19 cellular contexts compared by ENCODE assay signal in the genomic region with DNA sequence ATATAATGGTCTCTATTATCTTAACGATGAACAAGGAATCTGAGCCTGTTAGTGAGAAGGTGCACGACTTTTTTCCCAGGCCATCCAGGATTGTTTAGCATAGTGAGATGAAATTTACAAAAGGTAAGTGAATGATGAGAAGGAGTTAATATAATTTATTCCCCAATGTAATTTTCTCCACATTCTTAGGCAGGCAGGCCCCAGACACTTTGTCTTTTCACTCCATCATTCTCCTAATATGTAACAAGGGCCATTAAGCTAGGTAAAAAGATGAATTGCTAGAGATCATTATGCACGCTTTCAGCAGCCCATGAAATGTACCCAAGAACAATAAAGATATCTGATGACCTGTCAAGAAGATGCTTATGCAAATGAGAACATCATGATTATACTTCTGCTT.
DNase-seq lines count a peak whose midpoint lies in the region; ATAC-seq and TF ChIP-seq lines count a peak whose summit lies in the region.
"Had no signal": no experiment of that assay in that cellular context is flagged by ENCODE, and none has a peak within 500 bp of the region (broad histone marks: within the 10 kb centered on the region; RNA-seq: fewer than 3 reads in every experiment).

No MANE protein-coding gene starts in this region.

- no peak for TF ChIP-seq CTCF in HEK293 (tag by site-specific recombination; IDR thresholded peaks at IDR 0.05)

- no peak overlapping the region for H3K4me3 ChIP-seq in HEK293 (ENCODE audit: low read depth, low read length)
- H3K4me3 ChIP-seq: A549, GM23338 had no signal

- no peak overlapping the region for H3K27ac ChIP-seq in HEK293 (ENCODE audit: extremely low read depth, low read depth, low read length)
- H3K27ac ChIP-seq: 22Rv1, A549, C4-2B had no signal

- H3K4me1 ChIP-seq in HEK293 (ENCODE audit: control insufficient read depth, insufficient read depth, low read length): peaks cover 29% of the 10 kb centered on the region
- H3K4me1 ChIP-seq: A549 had no signal

- POLR2A ChIA-PET in HEK293 (lab: Yijun Ruan, JAX): no interaction called here

- no peak for ATAC-seq in HG03095 (IDR thresholded peaks at IDR 0.05; ENCODE audit: unreplicated experiment)
- ATAC-seq: A549, GM23338, HCT116, HepG2 had no signal

- CTCF ChIA-PET in HEK293 (lab: Yijun Ruan, JAX): no interaction called here

- H3K36me3 ChIP-seq in HEK293 (ENCODE audit: control insufficient read depth in 2 of 2, insufficient read depth in 1 of 2, low read length in 2 of 2): no peaks in the 10 kb centered on the region

- H3K9me3 ChIP-seq in HEK293 (ENCODE audit: control insufficient read depth, insufficient read depth, low read depth, low read length): no peaks in the 10 kb centered on the region
- H3K9me3 ChIP-seq: A549 had no signal

- DNase-seq in DMS79 treated with DMSO at 0.1 percent for 48 hours (lab: John Stamatoyannopoulos, UW) (peak; percentile 5), DMS79 (lab: John Stamatoyannopoulos, UW) (no peak), NCI-H69 (lab: John Stamatoyannopoulos, UW) (peak; percentile 44), SHP77 treated with DMSO at 0.1 percent for 48 hours (lab: John Stamatoyannopoulos, UW) (no peak), ecto neural progenitor cell (ENCODE audit: low spot score) (no peak)
- DNase-seq: AML-193; Calu3; CD4-positive, alpha-beta memory T cell; DMS53; GDM1; KBM-7 had no signal

TF ChIP-seq in HEK293, 187 proteins besides CTCF, POLR2A, EP300 and RAD21:
- TF ChIP-seq OSR2 (tag by site-specific recombination; IDR thresholded peaks at IDR 0.05) (peak; percentile 23; the same call in 1 of the 2 replicates), ZNF529 (tag by site-specific recombination; IDR thresholded peaks at IDR 0.05; ENCODE audit: insufficient replicate concordance) (no peak), ZNF366 (tag by site-specific recombination; conservative IDR thresholded peaks at IDR 0.05) (0 out of 2 replicates have a peak, but pooled peaks have one; percentile 18)
- TF ChIP-seq, protein P1, sequence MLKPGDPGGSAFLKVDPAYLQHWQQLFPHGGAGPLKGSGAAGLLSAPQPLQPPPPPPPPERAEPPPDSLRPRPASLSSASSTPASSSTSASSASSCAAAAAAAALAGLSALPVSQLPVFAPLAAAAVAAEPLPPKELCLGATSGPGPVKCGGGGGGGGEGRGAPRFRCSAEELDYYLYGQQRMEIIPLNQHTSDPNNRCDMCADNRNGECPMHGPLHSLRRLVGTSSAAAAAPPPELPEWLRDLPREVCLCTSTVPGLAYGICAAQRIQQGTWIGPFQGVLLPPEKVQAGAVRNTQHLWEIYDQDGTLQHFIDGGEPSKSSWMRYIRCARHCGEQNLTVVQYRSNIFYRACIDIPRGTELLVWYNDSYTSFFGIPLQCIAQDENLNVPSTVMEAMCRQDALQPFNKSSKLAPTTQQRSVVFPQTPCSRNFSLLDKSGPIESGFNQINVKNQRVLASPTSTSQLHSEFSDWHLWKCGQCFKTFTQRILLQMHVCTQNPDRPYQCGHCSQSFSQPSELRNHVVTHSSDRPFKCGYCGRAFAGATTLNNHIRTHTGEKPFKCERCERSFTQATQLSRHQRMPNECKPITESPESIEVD (tag by site-specific recombination; IDR thresholded peaks at IDR 0.05): peak; percentile 68

Comparison
In these comparisons a context has a peak if more than half of its experiments do, and no peak if none do; other contexts are left out.
1. DNase-seq: peak in DMS79 treated with DMSO at 0.1 percent for 48 hours (single experiment) and NCI-H69 (single experiment); none in DMS79 (single experiment), SHP77 treated with DMSO at 0.1 percent for 48 hours (single experiment) and ecto neural progenitor cell (single experiment).